In genomic region chr13:48253849-48254248, GRCh38 we compare ENCODE assay signal across 1 cellular context.
TF ChIP-seq lines count a peak whose summit lies in the region.

No MANE protein-coding gene starts in this region.

TF ChIP-seq in HepG2, 621 proteins besides CTCF, POLR2A, EP300 and RAD21 (continued from another document and continues in another):
- TF ChIP-seq ZNF512 (CRISPR knock-in tag; IDR thresholded peaks at IDR 0.05) (no peak), THAP8 (CRISPR knock-in tag; IDR thresholded peaks at IDR 0.05; ENCODE audit: borderline replicate concordance) (no peak), CC2D1A (CRISPR knock-in tag; IDR thresholded peaks at IDR 0.05) (no peak), IRX3 (CRISPR knock-in tag; IDR thresholded peaks at IDR 0.05; ENCODE audit: borderline replicate concordance, low read depth) (no peak), KDM5A (IDR thresholded peaks at IDR 0.05; ENCODE audit: borderline replicate concordance, low read length) (no peak), SMAD3 (CRISPR knock-in tag; IDR thresholded peaks at IDR 0.05) (no peak), ZSCAN31 (CRISPR knock-in tag; IDR thresholded peaks at IDR 0.05; ENCODE audit: low read depth) (no peak), ZFY (CRISPR knock-in tag; IDR thresholded peaks at IDR 0.05) (no peak), MBD4 (IDR thresholded peaks at IDR 0.05; ENCODE audit: borderline replicate concordance, low read length) (peak; percentile 38; the same call in 1 of the 2 replicates), PAWR (CRISPR knock-in tag; IDR thresholded peaks at IDR 0.05; ENCODE audit: borderline replicate concordance) (no peak), ATM (IDR thresholded peaks at IDR 0.05; ENCODE audit: borderline replicate concordance) (no peak), ZBTB3 (CRISPR knock-in tag; IDR thresholded peaks at IDR 0.05; ENCODE audit: borderline replicate concordance, low read depth) (no peak), SOX6 (IDR thresholded peaks at IDR 0.05) (no peak), SOX6 (CRISPR knock-in tag; IDR thresholded peaks at IDR 0.05) (peak; percentile 75), ZEB1 (IDR thresholded peaks at IDR 0.05; ENCODE audit: insufficient replicate concordance, low read depth) (no peak), SYNCRIP (IDR thresholded peaks at IDR 0.05; ENCODE audit: insufficient read depth, low read depth, low read length) (no peak), ATF7 (IDR thresholded peaks at IDR 0.05) (no peak), ATF7 (CRISPR knock-in tag; IDR thresholded peaks at IDR 0.05) (no peak), MAZ (IDR thresholded peaks at IDR 0.05; ENCODE audit: borderline replicate concordance, low read depth, low read length) (no peak), MAZ (CRISPR knock-in tag; IDR thresholded peaks at IDR 0.05; ENCODE audit: low read depth) (no peak), ZNF20 (CRISPR knock-in tag; IDR thresholded peaks at IDR 0.05) (no peak), WIZ (CRISPR knock-in tag; IDR thresholded peaks at IDR 0.05) (no peak), ZMYM3 (CRISPR knock-in tag; IDR thresholded peaks at IDR 0.05) (no peak), ZNF280D (CRISPR knock-in tag; IDR thresholded peaks at IDR 0.05) (peak; percentile 43; the same call in 1 of the 2 replicates), SP5 (CRISPR knock-in tag; IDR thresholded peaks at IDR 0.05; ENCODE audit: borderline replicate concordance, low read depth) (no peak), ZNF382 (CRISPR knock-in tag; IDR thresholded peaks at IDR 0.05; ENCODE audit: borderline replicate concordance) (no peak), TFDP1 (CRISPR knock-in tag; IDR thresholded peaks at IDR 0.05; ENCODE audit: borderline replicate concordance) (no peak), RFXAP (CRISPR knock-in tag; IDR thresholded peaks at IDR 0.05; ENCODE audit: borderline replicate concordance) (no peak), PCBP2 (optimal IDR thresholded peaks at IDR 0.05; ENCODE audit: low read depth, low read length, poor library complexity, severe bottlenecking) (no peak), GATAD2A (CRISPR knock-in tag; IDR thresholded peaks at IDR 0.05) (peak; percentile 66), REXO4 (CRISPR knock-in tag; IDR thresholded peaks at IDR 0.05; ENCODE audit: borderline replicate concordance) (no peak), GFI1 (CRISPR knock-in tag; IDR thresholded peaks at IDR 0.05; ENCODE audit: borderline replicate concordance) (no peak), RELA (CRISPR knock-in tag; IDR thresholded peaks at IDR 0.05) (no peak), TCF7L2 (IDR thresholded peaks at IDR 0.05; ENCODE audit: low read depth, low read length) (no peak), ZNF362 (CRISPR knock-in tag; IDR thresholded peaks at IDR 0.05; ENCODE audit: borderline replicate concordance) (peak; percentile 87), ZHX1 (CRISPR knock-in tag; IDR thresholded peaks at IDR 0.05; ENCODE audit: low read depth) (no peak), ZFP41 (CRISPR knock-in tag; IDR thresholded peaks at IDR 0.05; ENCODE audit: borderline replicate concordance) (no peak), FOXC1 (CRISPR knock-in tag; IDR thresholded peaks at IDR 0.05; ENCODE audit: borderline replicate concordance) (no peak), ZNF430 (CRISPR knock-in tag; IDR thresholded peaks at IDR 0.05) (no peak), PRDM15 (CRISPR knock-in tag; IDR thresholded peaks at IDR 0.05) (no peak), NR1H2 (CRISPR knock-in tag; IDR thresholded peaks at IDR 0.05; ENCODE audit: borderline replicate concordance, low read depth) (no peak), RFX3 (CRISPR knock-in tag; IDR thresholded peaks at IDR 0.05) (no peak), HES4 (CRISPR knock-in tag; IDR thresholded peaks at IDR 0.05; ENCODE audit: borderline replicate concordance) (no peak), ZNF256 (CRISPR knock-in tag; conservative IDR thresholded peaks at IDR 0.05) (no peak), REPIN1 (CRISPR knock-in tag; IDR thresholded peaks at IDR 0.05; ENCODE audit: borderline replicate concordance, low read depth) (no peak), ZNF326 (CRISPR knock-in tag; IDR thresholded peaks at IDR 0.05; ENCODE audit: borderline replicate concordance) (no peak), ZFP36L1 (CRISPR knock-in tag; IDR thresholded peaks at IDR 0.05) (no peak; the same call in 1 of the 2 replicates), ZKSCAN8 (CRISPR knock-in tag; IDR thresholded peaks at IDR 0.05; ENCODE audit: borderline replicate concordance) (no peak), BRD4 (CRISPR knock-in tag; IDR thresholded peaks at IDR 0.05) (no peak), ATF5 (CRISPR knock-in tag; IDR thresholded peaks at IDR 0.05; ENCODE audit: low read depth) (no peak)
